In genomic region chr9:78539188-78539587, GRCh38 we compare ENCODE assay signal across 20 cellular contexts.
DNase-seq lines count a peak whose midpoint lies in the region; ATAC-seq and TF ChIP-seq lines count a peak whose summit lies in the region.
"Had no signal": no experiment of that assay in that cellular context is flagged by ENCODE, and none has a peak within 500 bp of the region (broad histone marks: within the 10 kb centered on the region; RNA-seq: fewer than 3 reads in every experiment).

No MANE protein-coding gene starts in this region.

- 87 to 98% (median 92%) methylated on average over 3 of the region's 3 CpGs for WGBS in psoas muscle, 3 donors

- intact Hi-C loops in psoas muscle (cut with DNase I) = no loop called here

- peak overlapping the region; percentile 86 for H3K27ac ChIP-seq in VCaP
- peak overlapping the region; percentile 75 for H3K27ac ChIP-seq in psoas muscle
- H3K27ac ChIP-seq: 22Rv1; BLaER1 treated with 17β-estradiol and CSF1 and Interleukin-3, amounts not matched to agents 10 nM and 100 nM; HL-60; KMS-11 had no signal

- no peaks in the 10 kb centered on the region for H3K27me3 Mint-ChIP-seq in activated CD8-positive, alpha-beta memory T cell treated with anti-CD3 and anti-CD28 coated beads, Interleukin-2, amount 10 ng/mL, durations not matched to agents 7 days and 5 days

- in situ Hi-C loops in GM13977 (cut with MboI; ENCODE audit: low pct_unique_long_range_greater_than_20kb, low sequenced_read_pairs, unreplicated experiment) = no loop called here

- TF ChIP-seq CTCF in VCaP (conservative IDR thresholded peaks at IDR 0.05) (no peak), psoas muscle (IDR thresholded peaks at IDR 0.05) (no peak), GM13977 (IDR thresholded peaks at IDR 0.05; ENCODE audit: extremely low read depth, insufficient read depth, missing control alignments) (no peak)

- H3K27ac Mint-ChIP-seq in activated CD8-positive, alpha-beta memory T cell treated with anti-CD3 and anti-CD28 coated beads, Interleukin-2, amount 10 ng/mL, durations not matched to agents 7 days and 5 days = no peak overlapping the region
- H3K27ac Mint-ChIP-seq: CD8-positive, alpha-beta T cell; GM23338 had no signal

- H3K9me3 ChIP-seq in psoas muscle = no peaks in the 10 kb centered on the region

- no peak for ATAC-seq in psoas muscle
- no peak for ATAC-seq in activated CD8-positive, alpha-beta memory T cell treated with anti-CD3 and anti-CD28 coated beads, Interleukin-2, amount 10 ng/mL, durations not matched to agents 7 days and 5 days
- ATAC-seq: CD8-positive, alpha-beta T cell; GM23338; Right ventricle myocardium inferior had no signal

- H3K9me3 Mint-ChIP-seq in activated CD8-positive, alpha-beta memory T cell treated with anti-CD3 and anti-CD28 coated beads, Interleukin-2, amount 10 ng/mL, durations not matched to agents 7 days and 5 days (ENCODE audit: low read depth) = no peaks in the 10 kb centered on the region
- H3K9me3 Mint-ChIP-seq: CD8-positive, alpha-beta T cell; GM23338 had no signal

- DNase-seq in DMS53 (lab: John Stamatoyannopoulos, UW) = peak; percentile 19
- no peak for DNase-seq in DMS53 treated with DMSO at 0.1 percent for 48 hours (lab: John Stamatoyannopoulos, UW; ENCODE audit: unreplicated experiment)
- no peak for DNase-seq in psoas muscle
- DNase-seq in activated CD8-positive, alpha-beta memory T cell treated with anti-CD3 and anti-CD28 coated beads, Interleukin-2, amount 10 ng/mL, durations not matched to agents 7 days and 5 days = no peak
- DNase-seq in GM13977 (ENCODE audit: low spot score) = no peak
- no peak for DNase-seq in NCI-H2196 treated with DMSO at 0.1 percent for 48 hours (lab: John Stamatoyannopoulos, UW; ENCODE audit: unreplicated experiment)
- no peak for DNase-seq in COLO829 (ENCODE audit: low spot score)
- DNase-seq: CD8-positive, alpha-beta T cell; DMS79 treated with DMSO at 0.1 percent for 48 hours; MV-4-11; NCI-H1105 treated with DMSO at 0.1 percent for 48 hours; NCI-H2171; NCI-H524 treated with DMSO at 0.1 percent for 48 hours had no signal

- no peaks in the 10 kb centered on the region for H3K27me3 ChIP-seq in psoas muscle (ENCODE audit: insufficient read depth in 3 of 3, low read length in 2 of 3)
- H3K27me3 ChIP-seq: BLaER1 treated with 17β-estradiol and CSF1 and Interleukin-3, amounts not matched to agents 10 nM and 100 nM had no signal

- H3K4me3 Mint-ChIP-seq in activated CD8-positive, alpha-beta memory T cell treated with anti-CD3 and anti-CD28 coated beads, Interleukin-2, amount 10 ng/mL, durations not matched to agents 7 days and 5 days = no peak overlapping the region
- H3K4me3 Mint-ChIP-seq: CD8-positive, alpha-beta T cell; GM23338 had no signal

- H3K4me1 Mint-ChIP-seq in activated CD8-positive, alpha-beta memory T cell treated with anti-CD3 and anti-CD28 coated beads, Interleukin-2, amount 10 ng/mL, durations not matched to agents 7 days and 5 days = no peaks in the 10 kb centered on the region

- no peaks in the 10 kb centered on the region for H3K36me3 ChIP-seq in psoas muscle (ENCODE audit: insufficient read depth in 1 of 2, low read depth in 1 of 2)
- H3K36me3 ChIP-seq: BLaER1 treated with 17β-estradiol and CSF1 and Interleukin-3, amounts not matched to agents 10 nM and 100 nM had no signal

- H3K36me3 Mint-ChIP-seq in activated CD8-positive, alpha-beta memory T cell treated with anti-CD3 and anti-CD28 coated beads, Interleukin-2, amount 10 ng/mL, durations not matched to agents 7 days and 5 days = no peaks in the 10 kb centered on the region
- H3K36me3 Mint-ChIP-seq: CD8-positive, alpha-beta T cell had no signal

- CTCF ChIA-PET in activated CD8-positive, alpha-beta memory T cell treated with anti-CD3 and anti-CD28 coated beads, Interleukin-2, amount 10 ng/mL, durations not matched to agents 7 days and 5 days (lab: Charles Lee) = no interaction called here

- H3K4me1 ChIP-seq in psoas muscle = peaks cover 12% of the 10 kb centered on the region
- H3K4me1 ChIP-seq: BLaER1 treated with 17β-estradiol and CSF1 and Interleukin-3, amounts not matched to agents 10 nM and 100 nM had no signal

- H3K4me3 ChIP-seq in psoas muscle = no peak overlapping the region
- H3K4me3 ChIP-seq: BLaER1 treated with 17β-estradiol and CSF1 and Interleukin-3, amounts not matched to agents 10 nM and 100 nM; GM23338 had no signal
